8 cellular contexts compared by ENCODE assay signal in genomic region chr14:44963775-44964380, GRCh38. TPM values are rescaled to one million over a fixed set of nuclear protein-coding genes. Genes with fewer than 3 reads are reported as not detected.
DNase-seq lines count a peak whose midpoint lies in the region; ATAC-seq and TF ChIP-seq lines count a peak whose summit lies in the region.

No MANE protein-coding gene starts in this region.

- TF ChIP-seq POLR2A in NB4 (IDR thresholded peaks at IDR 0.05; ENCODE audit: extremely low read depth, insufficient read length) = no peak

- H3K4me3 Mint-ChIP-seq in endodermal cell = no peak overlapping the region
- no peak overlapping the region for H3K4me3 Mint-ChIP-seq in neural progenitor cell

- TF ChIP-seq CTCF in NB4 (IDR thresholded peaks at IDR 0.05; ENCODE audit: low read depth, low read length) (no peak), endodermal cell (conservative IDR thresholded peaks at IDR 0.05) (no peak), neural progenitor cell (IDR thresholded peaks at IDR 0.05) (no peak)

- no peaks in the 10 kb centered on the region for H3K27me3 ChIP-seq in endodermal cell (ENCODE audit: control insufficient read depth, insufficient read depth, low read length, poor library complexity, severe bottlenecking)
- no peaks in the 10 kb centered on the region for H3K27me3 ChIP-seq in neural progenitor cell

- H3K4me1 Mint-ChIP-seq in endodermal cell (peaks cover 48% of the 10 kb centered on the region), neural progenitor cell (peaks cover 29% of the 10 kb centered on the region)

- 17 to 20% methylated on average over 6 to 7 of the region's 7 CpGs for WGBS in endodermal cell (ENCODE audit: insufficient coverage in 1 of 2, insufficient read length in 1 of 2), 2 experiments

- no peak overlapping the region for H2AFZ ChIP-seq in neural progenitor cell (replicated peaks)

- H3K4me2 ChIP-seq in neural progenitor cell = peak overlapping the region; percentile 99

- H3K4me3 ChIP-seq in NB4 (ENCODE audit: low read depth, low read length) = peak overlapping the region; percentile 97
- H3K4me3 ChIP-seq in endodermal cell (ENCODE audit: low read length) = peak overlapping the region; percentile 99
- peak overlapping the region; percentile 78 for H3K4me3 ChIP-seq in neural progenitor cell

- H3K27me3 Mint-ChIP-seq in endodermal cell (ENCODE audit: insufficient read depth) (no peaks in the 10 kb centered on the region), neural progenitor cell (ENCODE audit: insufficient read depth, low read depth) (no peaks in the 10 kb centered on the region)

- peaks cover 19% of the 10 kb centered on the region for H3K36me3 Mint-ChIP-seq in endodermal cell (ENCODE audit: low read depth)
- H3K36me3 Mint-ChIP-seq in neural progenitor cell = peaks cover 32% of the 10 kb centered on the region

- H4K20me1 ChIP-seq in neural progenitor cell (ENCODE audit: low read depth) = peaks cover 34% of the 10 kb centered on the region

- no peaks in the 10 kb centered on the region for H3K36me3 ChIP-seq in endodermal cell (ENCODE audit: control insufficient read depth, insufficient read depth, low read length)
- H3K36me3 ChIP-seq in neural progenitor cell = no peaks in the 10 kb centered on the region

- ATAC-seq in HG03571 (IDR thresholded peaks at IDR 0.05; ENCODE audit: unreplicated experiment) = no peak

- H3K9me3 ChIP-seq in endodermal cell (ENCODE audit: control insufficient read depth, low read length) (no peaks in the 10 kb centered on the region), neural progenitor cell (ENCODE audit: low read depth) (no peaks in the 10 kb centered on the region)

- peaks cover 92% of the 10 kb centered on the region for H3K79me2 ChIP-seq in neural progenitor cell (ENCODE audit: low read depth)

- H3K27ac ChIP-seq in endodermal cell (ENCODE audit: low read depth, low read length) (no peak overlapping the region), neural progenitor cell (no peak overlapping the region)

- H3K9ac ChIP-seq in endodermal cell (ENCODE audit: extremely low read depth, low read length, poor library complexity, severe bottlenecking) (peak overlapping the region; percentile 74), neural progenitor cell (peak overlapping the region; percentile 69)

- H3K4me1 ChIP-seq in endodermal cell (ENCODE audit: control insufficient read depth, insufficient read depth, low read length) (peaks cover 5% of the 10 kb centered on the region), neural progenitor cell (peaks cover 20% of the 10 kb centered on the region)

- H3K9me3 Mint-ChIP-seq in endodermal cell (peaks cover 3% of the 10 kb centered on the region), neural progenitor cell (peaks cover 48% of the 10 kb centered on the region)

- peak; percentile 14 for DNase-seq in Daoy (ENCODE audit: low read depth)
- DNase-seq in NB4 (ENCODE audit: low read depth) = peak; percentile 41
- DNase-seq in endodermal cell = peak; percentile 62
- DNase-seq in neural progenitor cell (ENCODE audit: low spot score) = peak; percentile 51
- no peak for DNase-seq in NCI-H187 treated with DMSO at 0.1 percent for 48 hours (lab: John Stamatoyannopoulos, UW)
- DNase-seq in stimulated activated CD8-positive, alpha-beta memory T cell treated with anti-CD3 and anti-CD28 coated beads, Interleukin-4, amount 100 ng/mL, for 48 hours = no peak
- no peak for DNase-seq in GM19238 (ENCODE audit: insufficient read length, low spot score)

- H3F3A ChIP-seq in neural progenitor cell (ENCODE audit: low read depth) = peaks cover 20% of the 10 kb centered on the region

- H3K27ac Mint-ChIP-seq in endodermal cell (no peak overlapping the region), neural progenitor cell (no peak overlapping the region)

RNA-seq across cellular contexts. Expression of gene TOGARAM1, which starts 1.9 kb away (rescaled TPM):
- total RNA-seq in Daoy (2014; rRNA removed; shearing (Covaris generic)) = 9.4 and 13.6 TPM in 2 replicates
- total RNA-seq in endodermal cell = 10 to 100 TPM; 12.3 to 13.7 TPM
- polyA plus RNA-seq in endodermal cell (2013, experiment 1 of 2) = 12.6 TPM
- 15.6 TPM for polyA plus RNA-seq in endodermal cell (2013, experiment 2 of 2)
- 16.2 and 23.1 TPM in 2 replicates for total RNA-seq in neural progenitor cell (ENCODE audit: low replicate concordance)

RNA-seq across cellular contexts. Expression of gene KLHL28, which starts 2.1 kb away (rescaled TPM):
- 4.2 and 6.3 TPM in 2 replicates for total RNA-seq in Daoy (2014; rRNA removed; shearing (Covaris generic))
- total RNA-seq in endodermal cell (10 to 100 TPM; 18.6 to 20.3 TPM), neural progenitor cell (ENCODE audit: low replicate concordance) (14.8 and 21.8 TPM in 2 replicates)
- 15.1 TPM for polyA plus RNA-seq in endodermal cell (2013, experiment 1 of 2)
- polyA plus RNA-seq in endodermal cell (2013, experiment 2 of 2) = 14.3 TPM

Comparison
In these comparisons a context has a peak if more than half of its experiments do, and no peak if none do; other contexts are left out.
1. DNase-seq: peak in Daoy (single experiment), NB4 (single experiment), endodermal cell (single experiment) and neural progenitor cell (single experiment); none in NCI-H187 treated with DMSO at 0.1 percent for 48 hours (single experiment), stimulated activated CD8-positive, alpha-beta memory T cell treated with anti-CD3 and anti-CD28 coated beads, Interleukin-4, amount 100 ng/mL, for 48 hours (single experiment) and GM19238 (single experiment).
2. Peak in every context shown above with its lines, with median percentiles within 50 percentile points of each other: H3K4me3 ChIP-seq.